ENCODE assay signal across 8 cellular contexts in genomic region chr7:44634839-44635591, GRCh38. TPM values are rescaled to one million over a fixed set of nuclear protein-coding genes. Genes with fewer than 3 reads are reported as not detected.
DNase-seq lines count a peak whose midpoint lies in the region; ATAC-seq and TF ChIP-seq lines count a peak whose summit lies in the region.

No MANE protein-coding gene starts in this region.

- 31 to 45% (median 36%) methylated on average over 14 of the region's 14 CpGs for WGBS in heart left ventricle, 4 donors
- 53% methylated on average over 14 of the region's 14 CpGs for WGBS in smooth muscle cell (ENCODE audit: low lambda C conversion rate)

- ATAC-seq in activated CD8-positive, alpha-beta T cell treated with anti-CD3 and anti-CD28 coated beads for 36 hours: no peak
- ATAC-seq in heart left ventricle: peak; percentile 72 to 83 (median 76)
- no peak for ATAC-seq in HG03521 (IDR thresholded peaks at IDR 0.05; ENCODE audit: unreplicated experiment)

- H3K4me1 Mint-ChIP-seq in IgD-negative memory B cell: peaks cover 61 to 76% (median 64%) of the 10 kb centered on the region in 3 donors
- peaks cover 91% of the 10 kb centered on the region for H3K4me1 Mint-ChIP-seq in activated CD8-positive, alpha-beta T cell treated with anti-CD3 and anti-CD28 coated beads for 36 hours (ENCODE audit: low read depth)

- TF ChIP-seq POLR2A in heart left ventricle (IDR thresholded peaks at IDR 0.05): no peak

- H3K27ac ChIP-seq in heart left ventricle (peak overlapping the region; percentile 62 to 97 (median 86)), smooth muscle cell (ENCODE audit: low read depth) (peak overlapping the region; percentile 57)

- peaks cover under 1% of the 10 kb centered on the region for H3K36me3 Mint-ChIP-seq in IgD-negative memory B cell
- peaks cover 27% of the 10 kb centered on the region for H3K36me3 Mint-ChIP-seq in activated CD8-positive, alpha-beta T cell treated with anti-CD3 and anti-CD28 coated beads for 36 hours (ENCODE audit: low read depth)

- no peaks in the 10 kb centered on the region for H3K9me3 Mint-ChIP-seq in IgD-negative memory B cell
- H3K9me3 Mint-ChIP-seq in activated CD8-positive, alpha-beta T cell treated with anti-CD3 and anti-CD28 coated beads for 36 hours: no peaks in the 10 kb centered on the region

- peaks cover 17% of the 10 kb centered on the region for H3F3A ChIP-seq in smooth muscle cell (ENCODE audit: low read depth)

- H3K4me3 ChIP-seq in heart left ventricle: no peak overlapping the region
- no peak overlapping the region for H3K4me3 ChIP-seq in smooth muscle cell

- no peaks in the 10 kb centered on the region for H3K27me3 ChIP-seq in heart left ventricle
- H3K27me3 ChIP-seq in smooth muscle cell (ENCODE audit: low read depth): no peaks in the 10 kb centered on the region

- H2AFZ ChIP-seq in smooth muscle cell (ENCODE audit: low read depth): no peak overlapping the region

- H4K20me1 ChIP-seq in smooth muscle cell (ENCODE audit: low read depth): peaks cover 3% of the 10 kb centered on the region

- POLR2A ChIA-PET in activated CD8-positive, alpha-beta T cell treated with anti-CD3 and anti-CD28 coated beads for 36 hours (lab: Charles Lee): interaction anchor here (0.9 to 6.9 kb wide), 7 partner anchors 10 to 169 kb away, joined by 3 to 52 read pairs (median 6); partner anchors contain the start of gene OGDH

- H3K9me3 ChIP-seq in heart left ventricle: no peaks in the 10 kb centered on the region
- no peaks in the 10 kb centered on the region for H3K9me3 ChIP-seq in smooth muscle cell (replicated peaks; ENCODE audit: low read depth)

- H3K4me2 ChIP-seq in smooth muscle cell: peak overlapping the region; percentile 37

- CTCF ChIA-PET in activated CD8-positive, alpha-beta T cell treated with anti-CD3 and anti-CD28 coated beads for 36 hours (lab: Charles Lee): interaction anchor here (0.7 to 0.9 kb wide), 2 partner anchors 15 to 29 kb away, joined by 3 read pairs; partner anchors contain the start of gene OGDH

- peak overlapping the region; percentile 78 to 98 (median 98) for H3K27ac Mint-ChIP-seq in IgD-negative memory B cell
- peak overlapping the region; percentile 91 for H3K27ac Mint-ChIP-seq in activated CD8-positive, alpha-beta T cell treated with anti-CD3 and anti-CD28 coated beads for 36 hours

- no peak for TF ChIP-seq CTCF in activated CD8-positive, alpha-beta T cell treated with anti-CD3 and anti-CD28 coated beads for 36 hours (IDR thresholded peaks at IDR 0.05)
- TF ChIP-seq CTCF in heart left ventricle (IDR thresholded peaks at IDR 0.05) (no peak), smooth muscle cell (IDR thresholded peaks at IDR 0.05; ENCODE audit: borderline replicate concordance, insufficient read depth, poor library complexity, severe bottlenecking) (no peak)

- intact Hi-C loops in activated CD8-positive, alpha-beta T cell treated with anti-CD3 and anti-CD28 coated beads for 36 hours (cut with micrococcal nuclease): loop anchor here (5.0 kb wide), 2 partner anchors 102 to 148 kb away; no protein-coding TSS in a partner anchor
- intact Hi-C loops in heart left ventricle (cut with DNase I): loop anchor here in 2 of 10 donors (2.0 kb wide), 2 partner anchors 14 to 28 kb away; partner anchors contain the start of gene OGDH (in 1 of the 2)

- no peak overlapping the region for H3K9ac ChIP-seq in smooth muscle cell (ENCODE audit: low read depth)

- H3K4me1 ChIP-seq in heart left ventricle (peaks cover 4 to 100% (median 78%) of the 10 kb centered on the region in 12 donors), smooth muscle cell (ENCODE audit: low read depth) (peaks cover 21% of the 10 kb centered on the region)

- H3K27me3 Mint-ChIP-seq in IgD-negative memory B cell: peaks cover 1% of the 10 kb centered on the region
- no peaks in the 10 kb centered on the region for H3K27me3 Mint-ChIP-seq in activated CD8-positive, alpha-beta T cell treated with anti-CD3 and anti-CD28 coated beads for 36 hours

- peak overlapping the region in 3 of 4 donors; percentile 12 to 82 (median 68) for H3K4me3 Mint-ChIP-seq in IgD-negative memory B cell
- H3K4me3 Mint-ChIP-seq in activated CD8-positive, alpha-beta T cell treated with anti-CD3 and anti-CD28 coated beads for 36 hours: no peak overlapping the region

- H3K36me3 ChIP-seq in heart left ventricle (peaks cover 0 to 10% (median 6%) of the 10 kb centered on the region in 9 donors), smooth muscle cell (ENCODE audit: low read depth) (no peaks in the 10 kb centered on the region)

- no peaks in the 10 kb centered on the region for H3K79me2 ChIP-seq in smooth muscle cell (ENCODE audit: low read depth)

- peak; percentile 31 for DNase-seq in activated CD8-positive, alpha-beta T cell treated with anti-CD3 and anti-CD28 coated beads for 36 hours
- DNase-seq in heart left ventricle: peak in 4 of 5 donors; percentile 60 to 84 (median 72)
- DNase-seq in smooth muscle cell (lab: John Stamatoyannopoulos, UW; ENCODE audit: unreplicated experiment): no peak
- no peak for DNase-seq in germinal center (ENCODE audit: low spot score)
- DNase-seq in activated effector memory CD4-positive, alpha-beta T cell treated with anti-CD3 and anti-CD28 coated beads, Interleukin-2, amount 50 U/mL, for 16 hours: no peak
- DNase-seq in HCEC 1CT: no peak

RNA-seq across cellular contexts. Expression of gene OGDH, which starts 28.6 kb away (rescaled TPM):
- polyA plus RNA-seq in IgD-negative memory B cell (26.6 TPM), heart left ventricle (100 to 1,000 TPM; 247 to 519 TPM), smooth muscle cell (31.0 and 32.6 TPM in 2 replicates)
- 10 to 100 TPM; 78.6 to 85.6 TPM for total RNA-seq in activated CD8-positive, alpha-beta T cell treated with anti-CD3 and anti-CD28 coated beads for 36 hours
- total RNA-seq in heart left ventricle (100 to 1,000 TPM; 394 to 789 (median 635) TPM), smooth muscle cell (23.4 and 34.2 TPM in 2 replicates)

RNA-seq across cellular contexts. Expression of gene TMED4, which starts 53.0 kb away (rescaled TPM):
- polyA plus RNA-seq in IgD-negative memory B cell: 59.9 TPM
- total RNA-seq in activated CD8-positive, alpha-beta T cell treated with anti-CD3 and anti-CD28 coated beads for 36 hours: 10 to 100 TPM; 74.6 to 76.2 TPM
- total RNA-seq in heart left ventricle: 100 to 1,000 TPM in 2 of 9 donors, 10 to 100 TPM in 7; 55.4 to 129 (median 68.9) TPM
- polyA plus RNA-seq in heart left ventricle: 10 to 100 TPM; 48.5 to 49.5 TPM
- total RNA-seq in smooth muscle cell: 50.8 and 83.5 TPM in 2 replicates
- 38.4 and 48.7 TPM in 2 replicates for polyA plus RNA-seq in smooth muscle cell

Comparison
In these comparisons a context has a peak if more than half of its experiments do, and no peak if none do; other contexts are left out.
1. ATAC-seq: peak in heart left ventricle (4 of 4); none in activated CD8-positive, alpha-beta T cell treated with anti-CD3 and anti-CD28 coated beads for 36 hours (single experiment) and HG03521 (single experiment).
2. DNase-seq: peak in activated CD8-positive, alpha-beta T cell treated with anti-CD3 and anti-CD28 coated beads for 36 hours (single experiment) and heart left ventricle (4 of 5); none in smooth muscle cell (single experiment), germinal center (single experiment), activated effector memory CD4-positive, alpha-beta T cell treated with anti-CD3 and anti-CD28 coated beads, Interleukin-2, amount 50 U/mL, for 16 hours (single experiment) and HCEC 1CT (single experiment).
3. RNA of gene OGDH, which starts 28.6 kb away (total RNA-seq): 394 to 789 TPM in heart left ventricle; 78.6 to 85.6 TPM in activated CD8-positive, alpha-beta T cell treated with anti-CD3 and anti-CD28 coated beads for 36 hours and 23.4 to 34.2 TPM in smooth muscle cell; every median in the first group is over 4 times any median in the second.